19 cellular contexts compared by ENCODE assay signal in the genomic region with DNA sequence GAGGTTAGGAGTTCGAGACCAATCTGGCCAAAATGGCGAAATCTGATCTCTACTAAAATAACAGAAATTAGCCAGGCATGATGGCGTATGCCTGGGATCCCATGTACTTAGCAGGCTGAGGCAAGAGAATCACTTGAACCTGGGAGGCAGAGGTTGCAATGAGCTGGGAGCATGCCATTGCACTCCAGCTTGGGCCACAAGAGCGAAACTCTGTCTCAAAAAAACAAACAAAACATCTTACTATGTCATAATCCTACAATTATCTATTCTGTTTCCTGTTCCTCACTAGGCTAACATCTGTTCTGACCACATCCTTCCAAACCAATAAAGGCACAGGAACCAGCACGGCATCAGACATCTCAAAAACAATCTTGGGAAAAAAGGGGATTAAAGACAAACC.
DNase-seq lines count a peak whose midpoint lies in the region; ATAC-seq and TF ChIP-seq lines count a peak whose summit lies in the region.
"Had no signal": no experiment of that assay in that cellular context is flagged by ENCODE, and none has a peak within 500 bp of the region (broad histone marks: within the 10 kb centered on the region; RNA-seq: fewer than 3 reads in every experiment).

No MANE protein-coding gene starts in this region.

- no peak overlapping the region for H4K5ac ChIP-seq in IMR-90 (ENCODE audit: low read depth, low read length)

- H2AK5ac ChIP-seq in IMR-90 (ENCODE audit: low read depth, low read length), result no peak overlapping the region
- no peak overlapping the region for H2AK5ac ChIP-seq in mesenchymal stem cell (ENCODE audit: low read length, severe bottlenecking)

- no peaks in the 10 kb centered on the region for H3K36me3 Mint-ChIP-seq in activated CD8-positive, alpha-beta T cell treated with anti-CD3 and anti-CD28 coated beads, Interleukin-2, amount 10 ng/mL, durations not matched to agents 7 days and 5 days (ENCODE audit: low read depth)
- H3K36me3 Mint-ChIP-seq in activated T-helper 1 cell treated with anti-CD3 and anti-CD28 coated beads, Interleukin-12 subunit alpha, Interleukin-12 subunit beta, Interleukin-2, Interleukin-4 antibody, amounts not matched to agents 30 ng/mL and 10 ng/mL and 1 ng/mL, durations not matched to agents 14 hours and 24 hours and 36 hours (ENCODE audit: low read depth), result no peaks in the 10 kb centered on the region
- H3K36me3 Mint-ChIP-seq: T-cell had no signal

- no peak overlapping the region for H2BK12ac ChIP-seq in mesenchymal stem cell (ENCODE audit: low read length in 2 of 2)

- H4K20me1 ChIP-seq in IMR-90 (ENCODE audit: insufficient read depth, low read length), result no peaks in the 10 kb centered on the region

- CTCF ChIA-PET in IMR-90 (lab: Yijun Ruan, JAX), result no interaction called here
- CTCF ChIA-PET in activated CD8-positive, alpha-beta T cell treated with anti-CD3 and anti-CD28 coated beads, Interleukin-2, amount 10 ng/mL, durations not matched to agents 7 days and 5 days (lab: Charles Lee), result no interaction called here

- H2BK120ac ChIP-seq in IMR-90 (ENCODE audit: low read depth, low read length) (no peak overlapping the region), mesenchymal stem cell (ENCODE audit: low read depth, low read length) (no peak overlapping the region)

- H3K9me1 ChIP-seq in IMR-90 (ENCODE audit: insufficient read depth, low read length), result no peaks in the 10 kb centered on the region

- no peaks in the 10 kb centered on the region for H3K9me3 Mint-ChIP-seq in activated CD8-positive, alpha-beta T cell treated with anti-CD3 and anti-CD28 coated beads, Interleukin-2, amount 10 ng/mL, durations not matched to agents 7 days and 5 days (ENCODE audit: insufficient read depth)
- no peaks in the 10 kb centered on the region for H3K9me3 Mint-ChIP-seq in activated T-helper 1 cell treated with anti-CD3 and anti-CD28 coated beads, Interleukin-12 subunit alpha, Interleukin-12 subunit beta, Interleukin-2, Interleukin-4 antibody, amounts not matched to agents 30 ng/mL and 10 ng/mL and 1 ng/mL, durations not matched to agents 14 hours and 24 hours and 36 hours

- H3K4me3 ChIP-seq in AG10803 (ENCODE audit: low read length), result no peak overlapping the region
- H3K4me3 ChIP-seq in IMR-90 (ENCODE audit: insufficient read depth, low read depth, low read length), result no peak overlapping the region
- no peak overlapping the region for H3K4me3 ChIP-seq in mesenchymal stem cell (ENCODE audit: insufficient read depth in 1 of 2, low read depth in 1 of 2, low read length in 2 of 2)
- H3K4me3 ChIP-seq in right lobe of liver, result no peak overlapping the region

- H3K27ac Mint-ChIP-seq in activated CD8-positive, alpha-beta T cell treated with anti-CD3 and anti-CD28 coated beads, Interleukin-2, amount 10 ng/mL, durations not matched to agents 7 days and 5 days, result no peak overlapping the region
- no peak overlapping the region for H3K27ac Mint-ChIP-seq in activated T-helper 1 cell treated with anti-CD3 and anti-CD28 coated beads, Interleukin-12 subunit alpha, Interleukin-12 subunit beta, Interleukin-2, Interleukin-4 antibody, amounts not matched to agents 30 ng/mL and 10 ng/mL and 1 ng/mL, durations not matched to agents 14 hours and 24 hours and 36 hours
- H3K27ac Mint-ChIP-seq: T-cell had no signal

- H3K4me1 ChIP-seq in IMR-90 (ENCODE audit: control insufficient read depth, insufficient read depth, low read length), result peaks cover 3% of the 10 kb centered on the region
- H3K4me1 ChIP-seq in mesenchymal stem cell (ENCODE audit: control insufficient read depth, insufficient read depth, low read depth, low read length), result no peaks in the 10 kb centered on the region
- H3K4me1 ChIP-seq in right lobe of liver, result no peaks in the 10 kb centered on the region
- H3K4me1 ChIP-seq: foreskin keratinocyte had no signal

- no peak overlapping the region for H4K8ac ChIP-seq in IMR-90 (ENCODE audit: low read depth in 2 of 2, low read length in 2 of 2)
- H4K8ac ChIP-seq in mesenchymal stem cell (ENCODE audit: low read length), result no peak overlapping the region

- TF ChIP-seq RAD21 in IMR-90 (IDR thresholded peaks at IDR 0.05; ENCODE audit: low read length), result no peak

- H3K36me3 ChIP-seq in IMR-90 (ENCODE audit: control insufficient read depth, insufficient read depth, low read length), result no peaks in the 10 kb centered on the region
- no peaks in the 10 kb centered on the region for H3K36me3 ChIP-seq in mesenchymal stem cell (ENCODE audit: control insufficient read depth in 1 of 2, insufficient read depth in 2 of 2, low read depth in 1 of 2, low read length in 2 of 2)
- H3K36me3 ChIP-seq in right lobe of liver, result no peaks in the 10 kb centered on the region
- H3K36me3 ChIP-seq: WERI-Rb-1 had no signal

- H3K27me3 ChIP-seq in IMR-90 (ENCODE audit: control insufficient read depth, insufficient read depth, low read length) (no peaks in the 10 kb centered on the region), mesenchymal stem cell (ENCODE audit: control insufficient read depth in 1 of 2, insufficient read depth in 1 of 2, low read length in 2 of 2) (no peaks in the 10 kb centered on the region), right lobe of liver (no peaks in the 10 kb centered on the region)
- H3K27me3 ChIP-seq: foreskin keratinocyte had no signal

- H3K14ac ChIP-seq in IMR-90 (replicated peaks; ENCODE audit: low read depth, low read length) (no peak overlapping the region), mesenchymal stem cell (ENCODE audit: low read length in 2 of 2) (no peak overlapping the region)

- H3K27ac ChIP-seq in IMR-90 (ENCODE audit: insufficient read depth, low read length) (no peak overlapping the region), mesenchymal stem cell (ENCODE audit: low read length, poor library complexity, severe bottlenecking) (no peak overlapping the region), right lobe of liver (no peak overlapping the region)
- H3K27ac ChIP-seq: foreskin keratinocyte, KMS-11, WERI-Rb-1 had no signal

- no peak overlapping the region for H2AK9ac ChIP-seq in IMR-90 (replicated peaks; ENCODE audit: low read depth, low read length, poor library complexity)

- TF ChIP-seq POLR2A in IMR-90 (IDR thresholded peaks at IDR 0.05; ENCODE audit: low read depth, low read length), result no peak
- no peak for TF ChIP-seq POLR2A in right lobe of liver (IDR thresholded peaks at IDR 0.05)

- no peaks in the 10 kb centered on the region for H3K4me1 Mint-ChIP-seq in activated CD8-positive, alpha-beta T cell treated with anti-CD3 and anti-CD28 coated beads, Interleukin-2, amount 10 ng/mL, durations not matched to agents 7 days and 5 days (ENCODE audit: low read depth)
- H3K4me1 Mint-ChIP-seq in activated T-helper 1 cell treated with anti-CD3 and anti-CD28 coated beads, Interleukin-12 subunit alpha, Interleukin-12 subunit beta, Interleukin-2, Interleukin-4 antibody, amounts not matched to agents 30 ng/mL and 10 ng/mL and 1 ng/mL, durations not matched to agents 14 hours and 24 hours and 36 hours (ENCODE audit: low read depth), result no peaks in the 10 kb centered on the region
- H3K4me1 Mint-ChIP-seq: T-cell had no signal

- H3K27me3 Mint-ChIP-seq in activated CD8-positive, alpha-beta T cell treated with anti-CD3 and anti-CD28 coated beads, Interleukin-2, amount 10 ng/mL, durations not matched to agents 7 days and 5 days (ENCODE audit: low read depth), result no peaks in the 10 kb centered on the region
- no peaks in the 10 kb centered on the region for H3K27me3 Mint-ChIP-seq in activated T-helper 1 cell treated with anti-CD3 and anti-CD28 coated beads, Interleukin-12 subunit alpha, Interleukin-12 subunit beta, Interleukin-2, Interleukin-4 antibody, amounts not matched to agents 30 ng/mL and 10 ng/mL and 1 ng/mL, durations not matched to agents 14 hours and 24 hours and 36 hours (ENCODE audit: insufficient read depth)

- no peak overlapping the region for H3K4me3 Mint-ChIP-seq in activated CD8-positive, alpha-beta T cell treated with anti-CD3 and anti-CD28 coated beads, Interleukin-2, amount 10 ng/mL, durations not matched to agents 7 days and 5 days
- H3K4me3 Mint-ChIP-seq in activated T-helper 1 cell treated with anti-CD3 and anti-CD28 coated beads, Interleukin-12 subunit alpha, Interleukin-12 subunit beta, Interleukin-2, Interleukin-4 antibody, amounts not matched to agents 30 ng/mL and 10 ng/mL and 1 ng/mL, durations not matched to agents 14 hours and 24 hours and 36 hours, result no peak overlapping the region
- H3K4me3 Mint-ChIP-seq: T-cell had no signal

- no peak overlapping the region for H3K9ac ChIP-seq in IMR-90 (ENCODE audit: low read depth, low read length)
- H3K9ac ChIP-seq in mesenchymal stem cell (ENCODE audit: low read length), result no peak overlapping the region
- H3K9ac ChIP-seq: KMS-11 had no signal

- H3K9me3 ChIP-seq in IMR-90 (ENCODE audit: control insufficient read depth, insufficient read depth, low read length) (no peaks in the 10 kb centered on the region), mesenchymal stem cell (ENCODE audit: control insufficient read depth, low read length) (peaks cover 5% of the 10 kb centered on the region), right lobe of liver (no peaks in the 10 kb centered on the region)

- no peak overlapping the region for H3K4me2 ChIP-seq in IMR-90 (ENCODE audit: low read depth, low read length)
- H3K4me2 ChIP-seq in mesenchymal stem cell (ENCODE audit: low read length, poor library complexity, severe bottlenecking), result no peak overlapping the region
- H3K4me2 ChIP-seq: KMS-11 had no signal

- in situ Hi-C loops in IMR-90 (cut with MboI; ENCODE audit: low sequenced_read_pairs), result no loop called here

- H2BK15ac ChIP-seq in IMR-90 (ENCODE audit: low read depth, low read length) (no peak overlapping the region), mesenchymal stem cell (ENCODE audit: low read depth, poor library complexity, severe bottlenecking) (no peak overlapping the region)

- 0 out of 2 replicates have a peak overlapping the region, but pooled peaks have one; percentile 23 for H3K4ac ChIP-seq in IMR-90 (ENCODE audit: low read depth, low read length)
- no peak overlapping the region for H3K4ac ChIP-seq in mesenchymal stem cell (ENCODE audit: low read depth in 1 of 2, low read length in 2 of 2)

- H3K18ac ChIP-seq in IMR-90 (ENCODE audit: low read depth, low read length), result no peak overlapping the region
- peak overlapping the region in 1 of 2 experiments; percentile 18 for H3K18ac ChIP-seq in mesenchymal stem cell (ENCODE audit: low read depth in 1 of 2, low read length in 2 of 2)

- TF ChIP-seq CTCF in AG10803 (conservative IDR thresholded peaks at IDR 0.05; ENCODE audit: low read length) (no peak), IMR-90 (conservative IDR thresholded peaks at IDR 0.05; ENCODE audit: low read depth, low read length) (no peak), right lobe of liver (IDR thresholded peaks at IDR 0.05) (no peak)

- no peak overlapping the region for H4K91ac ChIP-seq in IMR-90 (ENCODE audit: insufficient read depth, low read depth, low read length)
- H4K91ac ChIP-seq in mesenchymal stem cell (ENCODE audit: low read length), result no peak overlapping the region

- ATAC-seq in IMR-90 (ENCODE audit: low read depth) (no peak), right lobe of liver (no peak)
- ATAC-seq in activated CD8-positive, alpha-beta T cell treated with anti-CD3 and anti-CD28 coated beads, Interleukin-2, amount 10 ng/mL, durations not matched to agents 7 days and 5 days, result no peak
- ATAC-seq: foreskin keratinocyte, T-cell had no signal

- no peaks in the 10 kb centered on the region for H3K79me1 ChIP-seq in IMR-90 (ENCODE audit: low read depth in 1 of 2, low read length in 2 of 2)
- no peaks in the 10 kb centered on the region for H3K79me1 ChIP-seq in mesenchymal stem cell (replicated peaks; ENCODE audit: low read length, poor library complexity, severe bottlenecking)

- H2BK20ac ChIP-seq in IMR-90 (ENCODE audit: low read depth, low read length), result no peak overlapping the region

- BruUV-seq in IMR-90 (replicated peaks; lab: Mats Ljungman, UMichigan), result no TSS peak

- H2BK5ac ChIP-seq in IMR-90 (ENCODE audit: low read depth, low read length, poor library complexity, severe bottlenecking) (no peak overlapping the region), mesenchymal stem cell (ENCODE audit: low read depth, low read length, poor library complexity, severe bottlenecking) (no peak overlapping the region)

- WGBS in IMR-90 (ENCODE audit: extremely low coverage in 2 of 2, insufficient read length in 1 of 2), 2 experiments, result 100% methylated on average over 1 of the region's 5 CpGs; no CpG with 5 or more reads in 1 of the 2 experiments
- 59% methylated on average over 5 of the region's 5 CpGs for WGBS in mesenchymal stem cell
- 62% methylated on average over 4 of the region's 5 CpGs for WGBS in right lobe of liver (ENCODE audit: insufficient coverage, low coverage, low lambda C conversion rate, missing lambda C conversion rate)

- dilution Hi-C loops in IMR-90 (cut with HindIII; ENCODE audit: low sequenced_read_pairs, unreplicated experiment), result no loop called here

- peak; percentile 40 for DNase-seq in AG10803 (ENCODE audit: low read depth)
- peak; percentile 66 for DNase-seq in IMR-90
- DNase-seq in amniotic epithelial cell (ENCODE audit: low read depth), result peak; percentile 32
- peak; percentile 87 for DNase-seq in mesenchymal stem cell
- no peak for DNase-seq in right lobe of liver
- DNase-seq in activated CD8-positive, alpha-beta T cell treated with anti-CD3 and anti-CD28 coated beads, Interleukin-2, amount 10 ng/mL, durations not matched to agents 7 days and 5 days, result no peak
- no peak for DNase-seq in activated T-helper 1 cell treated with anti-CD3 and anti-CD28 coated beads, Interleukin-12 subunit alpha, Interleukin-12 subunit beta, Interleukin-2, Interleukin-4 antibody, amounts not matched to agents 30 ng/mL and 10 ng/mL and 1 ng/mL, durations not matched to agents 14 hours and 24 hours and 36 hours (ENCODE audit: low spot score)
- DNase-seq in activated CD8-positive, alpha-beta memory T cell treated with anti-CD3 and anti-CD28 coated beads, Interleukin-2, amount 50 U/mL, for 48 hours, result no peak
- DNase-seq: activated naive CD4-positive, alpha-beta T cell treated with anti-CD3 and anti-CD28 coated beads, Interleukin-2, amount 50 U/mL, for 16 hours; activated T-cell treated with anti-CD3 and anti-CD28 coated beads, Interleukin-2, amount 50 U/mL, for 1 hour; DMS79; foreskin keratinocyte; NCI-H1105 treated with DMSO at 0.1 percent for 48 hours; NCI-H2107; NCI-H510A; stimulated activated CD4-positive, alpha-beta T cell treated with anti-CD3 and anti-CD28 coated beads, Interleukin-12 subunit alpha, Interleukin-12 subunit beta, amount 100 ng/mL, for 4 hours; T-cell; WERI-Rb-1 had no signal

- POLR2A ChIA-PET in IMR-90 (lab: Charles Lee; ENCODE audit: unreplicated experiment), result no interaction called here
- POLR2A ChIA-PET in activated CD8-positive, alpha-beta T cell treated with anti-CD3 and anti-CD28 coated beads, Interleukin-2, amount 10 ng/mL, durations not matched to agents 7 days and 5 days (lab: Charles Lee), result no interaction called here

- H3K23ac ChIP-seq in IMR-90 (ENCODE audit: low read depth, low read length) (no peak overlapping the region), mesenchymal stem cell (ENCODE audit: low read length in 2 of 2) (no peak overlapping the region)

- H2AFZ ChIP-seq in IMR-90 (replicated peaks; ENCODE audit: low read length, poor library complexity), result no peak overlapping the region
- no peak overlapping the region for H2AFZ ChIP-seq in mesenchymal stem cell (ENCODE audit: low read depth, low read length)

- intact Hi-C loops in IMR-90 (cut with micrococcal nuclease) (no loop called here), right lobe of liver (cut with DNase I) (no loop called here)
- intact Hi-C loops in activated T-helper 1 cell treated with anti-CD3 and anti-CD28 coated beads, Interleukin-12 subunit alpha, Interleukin-12 subunit beta, Interleukin-2, Interleukin-4 antibody, amounts not matched to agents 30 ng/mL and 10 ng/mL and 1 ng/mL, durations not matched to agents 14 hours and 24 hours and 36 hours (cut with micrococcal nuclease), result no loop called here

- H3K56ac ChIP-seq in IMR-90 (ENCODE audit: extremely low read depth, insufficient read depth, low read length), result no peak overlapping the region

Comparison
In these comparisons a context has a peak if more than half of its experiments do, and no peak if none do; other contexts are left out.
1. DNase-seq: peak in AG10803 (single experiment), IMR-90 (single experiment), amniotic epithelial cell (single experiment) and mesenchymal stem cell (single experiment); none in right lobe of liver (0 of 3), activated CD8-positive, alpha-beta T cell treated with anti-CD3 and anti-CD28 coated beads, Interleukin-2, amount 10 ng/mL, durations not matched to agents 7 days and 5 days (single experiment), activated T-helper 1 cell treated with anti-CD3 and anti-CD28 coated beads, Interleukin-12 subunit alpha, Interleukin-12 subunit beta, Interleukin-2, Interleukin-4 antibody, amounts not matched to agents 30 ng/mL and 10 ng/mL and 1 ng/mL, durations not matched to agents 14 hours and 24 hours and 36 hours (single experiment) and activated CD8-positive, alpha-beta memory T cell treated with anti-CD3 and anti-CD28 coated beads, Interleukin-2, amount 50 U/mL, for 48 hours (single experiment).